Comparison of ENCODE assay signal across 21 cellular contexts in genomic region chr3:131900891-131901290, GRCh38.
"Had no signal": no experiment of that assay in that cellular context is flagged by ENCODE, and none has a peak within 500 bp of the region (broad histone marks: within the 10 kb centered on the region; RNA-seq: fewer than 3 reads in every experiment).

No MANE protein-coding gene starts in this region.

- H3K27ac ChIP-seq: coronary artery, dorsolateral prefrontal cortex, esophagus squamous epithelium, gastrocnemius medialis, heart right ventricle, left lung, lower lobe of right lung had no signal

- ATAC-seq: esophagus mucosa, gastrocnemius medialis, heart right ventricle, left cardiac atrium, left lung, left ventricle myocardium superior, lower lobe of right lung, mucosa of descending colon had no signal

- H3K4me3 ChIP-seq: coronary artery, dorsolateral prefrontal cortex, esophagus squamous epithelium, gastrocnemius medialis, heart right ventricle, left lung, lower lobe of right lung, mucosa of descending colon had no signal

- DNase-seq: dermis blood vessel endothelial cell; dorsolateral prefrontal cortex; effector CD4-positive, alpha-beta T cell; effector memory CD4-positive, alpha-beta T cell; erythroblast; esophagus squamous epithelium; foreskin fibroblast; foreskin melanocyte; gastrocnemius medialis; glutamatergic neuron; head of caudate nucleus; heart right ventricle; hippocampal formation; left cardiac atrium; left lung; left ventricle myocardium superior; lower lobe of right lung; mesenchymal stem cell; mucosa of descending colon had no signal

- H3K9me3 ChIP-seq: esophagus squamous epithelium, gastrocnemius medialis, heart right ventricle, left lung, lower lobe of right lung, mucosa of descending colon had no signal

- H3K36me3 ChIP-seq: esophagus squamous epithelium, gastrocnemius medialis, heart right ventricle, left lung, lower lobe of right lung had no signal
